ENCODE assay signal across 2 cellular contexts in the genomic region with DNA sequence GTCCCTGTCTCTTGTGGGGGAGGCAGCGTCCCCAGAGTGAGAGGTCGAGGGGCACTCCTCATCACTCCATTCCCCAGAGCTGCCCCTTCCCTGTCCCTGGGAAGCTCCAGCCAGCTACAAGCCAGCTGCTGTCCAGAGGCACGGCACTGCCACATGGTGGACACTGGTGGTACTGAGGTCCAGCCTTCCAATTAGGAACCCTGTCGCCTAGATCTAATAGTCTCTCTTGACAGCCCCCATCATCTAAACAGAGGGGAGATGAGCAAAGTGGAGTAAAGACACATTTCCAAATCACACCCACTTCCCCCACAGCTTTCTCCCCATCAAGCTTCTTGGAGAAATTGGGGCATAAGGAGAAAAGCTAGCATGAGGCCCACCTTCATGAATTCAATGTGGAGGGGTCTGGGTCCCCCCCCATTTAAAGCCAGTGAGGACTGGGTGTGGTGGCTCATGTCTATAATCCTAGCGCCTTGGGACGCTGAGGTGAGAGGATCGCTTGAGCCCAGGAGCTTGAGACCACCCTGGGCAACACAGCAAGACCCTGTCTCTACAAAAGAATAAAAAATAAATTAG.
TF ChIP-seq lines count a peak whose summit lies in the region.

No MANE protein-coding gene starts in this region.

TF ChIP-seq in GM23338, 12 proteins besides CTCF, POLR2A, EP300 and RAD21:
- TF ChIP-seq ZNF331 (CRISPR knock-in tag; IDR thresholded peaks at IDR 0.05; ENCODE audit: low read depth) (no peak), STAT1 (IDR thresholded peaks at IDR 0.05; ENCODE audit: unreplicated experiment) (no peak), CREB1 (CRISPR knock-in tag; IDR thresholded peaks at IDR 0.05; ENCODE audit: low read depth) (no peak), EZH2phosphoT487 (IDR thresholded peaks at IDR 0.05; ENCODE audit: unreplicated experiment) (no peak), ZNF114 (CRISPR knock-in tag; IDR thresholded peaks at IDR 0.05) (no peak), POLR2AphosphoS5 (IDR thresholded peaks at IDR 0.05; ENCODE audit: low read depth) (no peak), NANOG (IDR thresholded peaks at IDR 0.05; ENCODE audit: borderline replicate concordance) (no peak)
- TF ChIP-seq, protein P1, sequence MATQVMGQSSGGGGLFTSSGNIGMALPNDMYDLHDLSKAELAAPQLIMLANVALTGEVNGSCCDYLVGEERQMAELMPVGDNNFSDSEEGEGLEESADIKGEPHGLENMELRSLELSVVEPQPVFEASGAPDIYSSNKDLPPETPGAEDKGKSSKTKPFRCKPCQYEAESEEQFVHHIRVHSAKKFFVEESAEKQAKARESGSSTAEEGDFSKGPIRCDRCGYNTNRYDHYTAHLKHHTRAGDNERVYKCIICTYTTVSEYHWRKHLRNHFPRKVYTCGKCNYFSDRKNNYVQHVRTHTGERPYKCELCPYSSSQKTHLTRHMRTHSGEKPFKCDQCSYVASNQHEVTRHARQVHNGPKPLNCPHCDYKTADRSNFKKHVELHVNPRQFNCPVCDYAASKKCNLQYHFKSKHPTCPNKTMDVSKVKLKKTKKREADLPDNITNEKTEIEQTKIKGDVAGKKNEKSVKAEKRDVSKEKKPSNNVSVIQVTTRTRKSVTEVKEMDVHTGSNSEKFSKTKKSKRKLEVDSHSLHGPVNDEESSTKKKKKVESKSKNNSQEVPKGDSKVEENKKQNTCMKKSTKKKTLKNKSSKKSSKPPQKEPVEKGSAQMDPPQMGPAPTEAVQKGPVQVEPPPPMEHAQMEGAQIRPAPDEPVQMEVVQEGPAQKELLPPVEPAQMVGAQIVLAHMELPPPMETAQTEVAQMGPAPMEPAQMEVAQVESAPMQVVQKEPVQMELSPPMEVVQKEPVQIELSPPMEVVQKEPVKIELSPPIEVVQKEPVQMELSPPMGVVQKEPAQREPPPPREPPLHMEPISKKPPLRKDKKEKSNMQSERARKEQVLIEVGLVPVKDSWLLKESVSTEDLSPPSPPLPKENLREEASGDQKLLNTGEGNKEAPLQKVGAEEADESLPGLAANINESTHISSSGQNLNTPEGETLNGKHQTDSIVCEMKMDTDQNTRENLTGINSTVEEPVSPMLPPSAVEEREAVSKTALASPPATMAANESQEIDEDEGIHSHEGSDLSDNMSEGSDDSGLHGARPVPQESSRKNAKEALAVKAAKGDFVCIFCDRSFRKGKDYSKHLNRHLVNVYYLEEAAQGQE (IDR thresholded peaks at IDR 0.05; ENCODE audit: unreplicated experiment) = no peak
- TF ChIP-seq, protein P2, sequence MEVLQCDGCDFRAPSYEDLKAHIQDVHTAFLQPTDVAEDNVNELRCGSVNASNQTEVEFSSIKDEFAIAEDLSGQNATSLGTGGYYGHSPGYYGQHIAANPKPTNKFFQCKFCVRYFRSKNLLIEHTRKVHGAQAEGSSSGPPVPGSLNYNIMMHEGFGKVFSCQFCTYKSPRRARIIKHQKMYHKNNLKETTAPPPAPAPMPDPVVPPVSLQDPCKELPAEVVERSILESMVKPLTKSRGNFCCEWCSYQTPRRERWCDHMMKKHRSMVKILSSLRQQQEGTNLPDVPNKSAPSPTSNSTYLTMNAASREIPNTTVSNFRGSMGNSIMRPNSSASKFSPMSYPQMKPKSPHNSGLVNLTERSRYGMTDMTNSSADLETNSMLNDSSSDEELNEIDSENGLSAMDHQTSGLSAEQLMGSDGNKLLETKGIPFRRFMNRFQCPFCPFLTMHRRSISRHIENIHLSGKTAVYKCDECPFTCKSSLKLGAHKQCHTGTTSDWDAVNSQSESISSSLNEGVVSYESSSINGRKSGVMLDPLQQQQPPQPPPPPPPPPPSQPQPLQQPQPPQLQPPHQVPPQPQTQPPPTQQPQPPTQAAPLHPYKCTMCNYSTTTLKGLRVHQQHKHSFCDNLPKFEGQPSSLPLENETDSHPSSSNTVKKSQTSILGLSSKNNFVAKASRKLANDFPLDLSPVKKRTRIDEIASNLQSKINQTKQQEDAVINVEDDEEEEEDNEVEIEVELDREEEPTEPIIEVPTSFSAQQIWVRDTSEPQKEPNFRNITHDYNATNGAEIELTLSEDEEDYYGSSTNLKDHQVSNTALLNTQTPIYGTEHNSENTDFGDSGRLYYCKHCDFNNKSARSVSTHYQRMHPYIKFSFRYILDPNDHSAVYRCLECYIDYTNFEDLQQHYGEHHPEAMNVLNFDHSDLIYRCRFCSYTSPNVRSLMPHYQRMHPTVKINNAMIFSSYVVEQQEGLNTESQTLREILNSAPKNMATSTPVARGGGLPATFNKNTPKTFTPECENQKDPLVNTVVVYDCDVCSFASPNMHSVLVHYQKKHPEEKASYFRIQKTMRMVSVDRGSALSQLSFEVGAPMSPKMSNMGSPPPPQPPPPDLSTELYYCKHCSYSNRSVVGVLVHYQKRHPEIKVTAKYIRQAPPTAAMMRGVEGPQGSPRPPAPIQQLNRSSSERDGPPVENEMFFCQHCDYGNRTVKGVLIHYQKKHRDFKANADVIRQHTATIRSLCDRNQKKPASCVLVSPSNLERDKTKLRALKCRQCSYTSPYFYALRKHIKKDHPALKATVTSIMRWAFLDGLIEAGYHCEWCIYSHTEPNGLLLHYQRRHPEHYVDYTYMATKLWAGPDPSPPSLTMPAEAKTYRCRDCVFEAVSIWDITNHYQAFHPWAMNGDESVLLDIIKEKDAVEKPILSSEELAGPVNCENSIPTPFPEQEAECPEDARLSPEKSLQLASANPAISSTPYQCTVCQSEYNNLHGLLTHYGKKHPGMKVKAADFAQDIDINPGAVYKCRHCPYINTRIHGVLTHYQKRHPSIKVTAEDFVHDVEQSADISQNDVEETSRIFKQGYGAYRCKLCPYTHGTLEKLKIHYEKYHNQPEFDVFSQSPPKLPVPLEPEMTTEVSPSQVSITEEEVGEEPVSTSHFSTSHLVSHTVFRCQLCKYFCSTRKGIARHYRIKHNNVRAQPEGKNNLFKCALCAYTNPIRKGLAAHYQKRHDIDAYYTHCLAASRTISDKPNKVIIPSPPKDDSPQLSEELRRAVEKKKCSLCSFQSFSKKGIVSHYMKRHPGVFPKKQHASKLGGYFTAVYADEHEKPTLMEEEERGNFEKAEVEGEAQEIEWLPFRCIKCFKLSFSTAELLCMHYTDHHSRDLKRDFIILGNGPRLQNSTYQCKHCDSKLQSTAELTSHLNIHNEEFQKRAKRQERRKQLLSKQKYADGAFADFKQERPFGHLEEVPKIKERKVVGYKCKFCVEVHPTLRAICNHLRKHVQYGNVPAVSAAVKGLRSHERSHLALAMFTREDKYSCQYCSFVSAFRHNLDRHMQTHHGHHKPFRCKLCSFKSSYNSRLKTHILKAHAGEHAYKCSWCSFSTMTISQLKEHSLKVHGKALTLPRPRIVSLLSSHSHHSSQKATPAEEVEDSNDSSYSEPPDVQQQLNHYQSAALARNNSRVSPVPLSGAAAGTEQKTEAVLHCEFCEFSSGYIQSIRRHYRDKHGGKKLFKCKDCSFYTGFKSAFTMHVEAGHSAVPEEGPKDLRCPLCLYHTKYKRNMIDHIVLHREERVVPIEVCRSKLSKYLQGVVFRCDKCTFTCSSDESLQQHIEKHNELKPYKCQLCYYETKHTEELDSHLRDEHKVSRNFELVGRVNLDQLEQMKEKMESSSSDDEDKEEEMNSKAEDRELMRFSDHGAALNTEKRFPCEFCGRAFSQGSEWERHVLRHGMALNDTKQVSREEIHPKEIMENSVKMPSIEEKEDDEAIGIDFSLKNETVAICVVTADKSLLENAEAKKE (CRISPR knock-in tag; IDR thresholded peaks at IDR 0.05) = no peak

TF ChIP-seq in H1, 55 proteins besides CTCF, POLR2A, EP300 and RAD21:
- TF ChIP-seq BCL11A (IDR thresholded peaks at IDR 0.05; ENCODE audit: low read depth in 2 of 2, low read length in 2 of 2) = no peak
- 0 out of 2 replicates have a peak, but pooled peaks have one; percentile 32 for TF ChIP-seq GABPA (IDR thresholded peaks at IDR 0.05; ENCODE audit: borderline replicate concordance, insufficient read depth, low read length)
- TF ChIP-seq YY1 (IDR thresholded peaks at IDR 0.05; ENCODE audit: low read depth, low read length) = 0 out of 2 replicates have a peak, but pooled peaks have one; percentile 17
- TF ChIP-seq, protein P3, sequence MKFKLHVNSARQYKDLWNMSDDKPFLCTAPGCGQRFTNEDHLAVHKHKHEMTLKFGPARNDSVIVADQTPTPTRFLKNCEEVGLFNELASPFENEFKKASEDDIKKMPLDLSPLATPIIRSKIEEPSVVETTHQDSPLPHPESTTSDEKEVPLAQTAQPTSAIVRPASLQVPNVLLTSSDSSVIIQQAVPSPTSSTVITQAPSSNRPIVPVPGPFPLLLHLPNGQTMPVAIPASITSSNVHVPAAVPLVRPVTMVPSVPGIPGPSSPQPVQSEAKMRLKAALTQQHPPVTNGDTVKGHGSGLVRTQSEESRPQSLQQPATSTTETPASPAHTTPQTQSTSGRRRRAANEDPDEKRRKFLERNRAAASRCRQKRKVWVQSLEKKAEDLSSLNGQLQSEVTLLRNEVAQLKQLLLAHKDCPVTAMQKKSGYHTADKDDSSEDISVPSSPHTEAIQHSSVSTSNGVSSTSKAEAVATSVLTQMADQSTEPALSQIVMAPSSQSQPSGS (IDR thresholded peaks at IDR 0.05; ENCODE audit: low read length) = no peak
- no peak for TF ChIP-seq CBX8 (IDR thresholded peaks at IDR 0.05; ENCODE audit: borderline replicate concordance, low read depth, low read length)
- TF ChIP-seq CREB1 (IDR thresholded peaks at IDR 0.05) = 0 out of 2 replicates have a peak, but pooled peaks have one; percentile 20
- no peak for TF ChIP-seq JUND (IDR thresholded peaks at IDR 0.05; ENCODE audit: low read length)
- TF ChIP-seq POLR2AphosphoS5 (IDR thresholded peaks at IDR 0.05; ENCODE audit: low read depth, low read length) = no peak
- no peak for TF ChIP-seq PHF8 (conservative IDR thresholded peaks at IDR 0.05; ENCODE audit: low read depth, low read length)
- TF ChIP-seq KDM1A (IDR thresholded peaks at IDR 0.05; ENCODE audit: borderline replicate concordance, low read length) = no peak
- TF ChIP-seq USF2 (IDR thresholded peaks at IDR 0.05; ENCODE audit: low read length) = no peak
- TF ChIP-seq SIN3A (conservative IDR thresholded peaks at IDR 0.05 in 1 of 2, IDR thresholded peaks at IDR 0.05 in 1 of 2; ENCODE audit: low read depth in 1 of 2, low read length in 2 of 2) = peak in 1 of 2 experiments; percentile 69; a peak in 1 of 4 replicates
- no peak for TF ChIP-seq RNF2 (IDR thresholded peaks at IDR 0.05; ENCODE audit: borderline replicate concordance, low read depth, low read length, missing control alignments, poor library complexity, severe bottlenecking)
